Comparison of ENCODE assay signal across 21 cellular contexts in the genomic region with DNA sequence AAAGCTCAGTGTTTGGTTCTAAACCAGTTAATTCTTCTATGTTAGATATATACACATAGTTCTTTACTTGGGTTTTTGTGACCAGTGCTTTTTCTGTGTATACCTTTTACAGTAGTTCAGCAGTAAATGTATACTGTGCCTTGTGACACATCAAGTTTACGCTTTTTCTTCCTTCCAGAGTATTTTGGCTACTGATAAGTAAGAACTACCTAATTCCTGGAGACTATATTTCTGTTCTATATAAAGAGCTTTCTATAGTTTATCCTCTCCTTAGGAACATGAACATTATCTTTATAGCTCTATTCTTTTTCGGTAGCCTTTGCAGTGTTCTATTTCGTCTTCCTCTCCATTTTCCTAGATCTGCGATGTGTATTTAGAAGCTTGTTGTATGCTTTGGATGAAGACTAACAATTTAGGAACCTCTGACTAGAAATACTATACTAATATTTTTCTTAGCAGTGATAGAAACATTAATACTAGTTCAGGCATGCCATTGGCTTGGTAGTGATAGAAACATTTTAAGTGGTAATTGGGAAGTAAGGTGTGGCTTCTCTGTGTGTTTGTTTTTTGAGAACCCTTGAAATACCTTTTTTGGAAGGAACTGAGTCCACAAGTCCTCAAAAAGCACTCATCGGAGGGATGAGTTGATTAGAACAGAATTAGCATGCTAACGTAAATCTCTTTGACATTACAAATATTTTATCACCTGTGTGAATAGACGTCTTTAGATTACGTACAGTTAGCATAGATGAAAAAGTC.
"Had no signal": no experiment of that assay in that cellular context is flagged by ENCODE, and none has a peak within 500 bp of the region (broad histone marks: within the 10 kb centered on the region; RNA-seq: fewer than 3 reads in every experiment).

No MANE protein-coding gene starts in this region.

- H3K9ac ChIP-seq: neural progenitor cell had no signal

- H3K4me2 ChIP-seq: neural progenitor cell had no signal

- H3K27ac Mint-ChIP-seq: activated naive CD4-positive, alpha-beta T cell treated with anti-CD3 and anti-CD28 coated beads, Interleukin-2, amount 50 U/mL, for 72 hours; activated T-cell treated with anti-CD3 and anti-CD28 coated beads, Interleukin-2, amount 50 U/mL, for 72 hours; memory B cell; neural progenitor cell had no signal

- H3K27ac ChIP-seq: adrenal gland, neural progenitor cell, prostate gland, right atrium auricular region, tibial artery, WERI-Rb-1 had no signal

- H3K4me3 Mint-ChIP-seq: activated T-cell treated with anti-CD3 and anti-CD28 coated beads, Interleukin-2, amount 50 U/mL, for 72 hours; effector memory CD8-positive, alpha-beta T cell; memory B cell; neural progenitor cell had no signal

- ATAC-seq: activated naive CD4-positive, alpha-beta T cell treated with anti-CD3 and anti-CD28 coated beads, Interleukin-2, amount 50 U/mL, for 72 hours; activated T-cell treated with anti-CD3 and anti-CD28 coated beads, Interleukin-2, amount 50 U/mL, for 72 hours; effector memory CD8-positive, alpha-beta T cell; left lobe of liver; stimulated activated naive CD8-positive, alpha-beta T cell treated with anti-CD3 and anti-CD28 coated beads, Interleukin-15, Interleukin-2, amounts not matched to agents 100 U/mL and 50 U/mL, for 24 hours had no signal

- H2AFZ ChIP-seq: neural progenitor cell had no signal

- H3K9me3 Mint-ChIP-seq: activated naive CD4-positive, alpha-beta T cell treated with anti-CD3 and anti-CD28 coated beads, Interleukin-2, amount 50 U/mL, for 72 hours; activated T-cell treated with anti-CD3 and anti-CD28 coated beads, Interleukin-2, amount 50 U/mL, for 72 hours; effector memory CD8-positive, alpha-beta T cell; memory B cell; neural progenitor cell had no signal

- H3K4me1 Mint-ChIP-seq: neural progenitor cell had no signal

- H3K27me3 ChIP-seq: adrenal gland, neural progenitor cell, right atrium auricular region, tibial artery had no signal

- H3K36me3 ChIP-seq: adrenal gland, prostate gland, right atrium auricular region, WERI-Rb-1 had no signal

- H3K9me3 ChIP-seq: adrenal gland, prostate gland, right atrium auricular region, tibial artery had no signal

- H3K36me3 Mint-ChIP-seq: activated naive CD4-positive, alpha-beta T cell treated with anti-CD3 and anti-CD28 coated beads, Interleukin-2, amount 50 U/mL, for 72 hours had no signal

- H3K27me3 Mint-ChIP-seq: effector memory CD8-positive, alpha-beta T cell; memory B cell had no signal

- H3K4me1 ChIP-seq: neural progenitor cell, prostate gland, right atrium auricular region had no signal

- H3K4me3 ChIP-seq: adrenal gland, neural progenitor cell, prostate gland, right atrium auricular region, tibial artery had no signal

- DNase-seq: activated CD4-positive, alpha-beta T cell treated with anti-CD3 and anti-CD28 coated beads, Interleukin-2, amount 50 U/mL, for 4 hours; activated effector memory CD4-positive, alpha-beta T cell treated with anti-CD3 and anti-CD28 coated beads, Interleukin-2, amount 50 U/mL, for 16 hours; activated T-cell treated with anti-CD3 and anti-CD28 coated beads, Interleukin-2, amount 50 U/mL, for 72 hours; adrenal gland; dermis blood vessel endothelial cell; effector memory CD8-positive, alpha-beta T cell; foreskin melanocyte; glutamatergic neuron; hypothalamus; kidney; stimulated activated CD4-positive, alpha-beta T cell treated with anti-CD3 and anti-CD28 coated beads, Interleukin-2, amount 100 ng/mL, for 24 hours; stimulated activated naive CD8-positive, alpha-beta T cell treated with anti-CD3 and anti-CD28 coated beads, Interleukin-15, Interleukin-2, amounts not matched to agents 100 U/mL and 50 U/mL, for 24 hours; substantia nigra; tibial artery; WERI-Rb-1 had no signal
